Comparison of ENCODE assay signal across 23 cellular contexts in the genomic region with DNA sequence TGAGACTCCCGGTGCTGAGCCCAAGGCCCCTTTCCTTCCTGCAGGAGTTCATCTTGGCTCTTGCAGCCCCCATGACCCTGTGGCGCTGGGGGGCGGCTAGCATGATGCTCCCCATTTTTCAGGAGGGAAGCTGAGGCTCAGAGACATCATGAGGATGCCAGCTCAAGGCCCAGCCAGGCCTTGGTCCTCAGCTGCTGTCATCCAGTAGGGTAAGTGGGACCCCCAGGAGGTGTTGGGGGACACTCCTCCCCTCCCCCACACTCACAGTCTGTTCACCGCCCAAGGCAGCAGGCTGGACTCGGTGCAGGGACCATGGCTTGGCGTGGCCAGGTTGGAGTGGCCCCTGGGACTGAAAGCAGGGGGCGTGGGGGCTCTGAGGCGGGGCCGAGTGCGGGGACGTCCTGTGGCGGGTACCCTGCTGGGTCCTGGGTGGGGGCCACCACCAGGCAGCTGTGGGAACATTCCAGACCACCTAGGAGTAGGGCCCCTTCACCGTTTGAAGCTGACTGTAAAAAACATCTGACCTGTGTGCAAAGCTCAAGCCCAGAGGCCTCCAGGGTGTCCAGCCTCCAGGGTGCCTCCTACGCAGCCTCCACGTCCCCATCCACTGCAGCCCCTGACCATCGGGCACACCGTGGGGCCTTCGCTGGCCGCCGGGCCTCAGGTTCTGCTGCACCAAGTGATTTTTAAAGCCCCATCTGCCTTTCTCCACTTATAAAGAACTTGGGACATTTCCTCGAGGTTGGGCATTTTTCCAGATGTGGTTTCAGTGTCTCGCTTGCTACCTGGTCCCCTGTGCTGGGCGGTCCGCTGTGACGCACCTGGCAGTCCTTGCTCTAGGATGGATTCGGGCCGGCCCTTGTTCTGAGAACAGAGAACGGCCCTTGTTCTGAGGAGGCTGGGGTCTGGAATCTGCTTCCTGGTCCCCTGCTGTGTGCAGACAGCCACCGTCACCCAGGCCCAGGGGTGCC. TPM values are rescaled to one million over a fixed set of nuclear protein-coding genes. Genes with fewer than 3 reads are reported as not detected.
DNase-seq lines count a peak whose midpoint lies in the region; ATAC-seq, FAIRE-seq and TF ChIP-seq lines count a peak whose summit lies in the region.
"Had no signal": no experiment of that assay in that cellular context is flagged by ENCODE, and none has a peak within 500 bp of the region (broad histone marks: within the 10 kb centered on the region; RNA-seq: fewer than 3 reads in every experiment).

No MANE protein-coding gene starts in this region.

- peak overlapping the region; percentile 32 for H4K5ac ChIP-seq in H1 (ENCODE audit: insufficient read length, low read depth, low read length)

- H3K4me3 ChIP-seq in H1 (ENCODE audit: extremely low read depth in 1 of 4, insufficient read depth in 2 of 4, low read depth in 3 of 4, low read length in 4 of 4) (no peak overlapping the region), neural progenitor cell (no peak overlapping the region)
- H3K4me3 ChIP-seq: gastrocnemius medialis, left lung, suprapubic skin had no signal

- intact Hi-C loops in activated naive CD4-positive, alpha-beta T cell treated with anti-CD3 and anti-CD28 coated beads for 36 hours (cut with micrococcal nuclease) = no loop called here
- intact Hi-C loops in left ventricle myocardium superior (cut with micrococcal nuclease) = no loop called here

- H3K4me2 ChIP-seq in H1 (ENCODE audit: insufficient read depth in 1 of 2, low read depth in 2 of 2, low read length in 2 of 2) (no peak overlapping the region; a peak in 1 of 4 replicates), neural progenitor cell (no peak overlapping the region)

- H2BK5ac ChIP-seq in H1 (ENCODE audit: low read depth, low read length) = peak overlapping the region; percentile 97

- H3K9ac ChIP-seq in H1 (replicated peaks in 1 of 4; ENCODE audit: extremely low read depth in 1 of 4, low read depth in 3 of 4, low read length in 3 of 4) (peak overlapping the region in 1 of 4 experiments; percentile 12; a peak in 2 of 7 replicates), neural progenitor cell (no peak overlapping the region)

- peak overlapping the region; percentile 30 for H3K27ac Mint-ChIP-seq in activated naive CD4-positive, alpha-beta T cell treated with anti-CD3 and anti-CD28 coated beads for 36 hours
- H3K27ac Mint-ChIP-seq in neural progenitor cell = no peak overlapping the region
- H3K27ac Mint-ChIP-seq: activated B cell treated with CpG ODN at 0.5 μM for 24 hours; activated T-cell treated with anti-CD3 and anti-CD28 coated beads, Interleukin-2, amount 50 U/mL, for 72 hours had no signal

- FAIRE-seq in H1 (lab: Jason Lieb, UNC) = no peak
- FAIRE-seq: endothelial cell of umbilical vein had no signal

- peaks cover 0 to 6% of the 10 kb centered on the region in 2 experiments; a peak in 1 of 4 replicates for H3K79me2 ChIP-seq in H1 (ENCODE audit: control insufficient read depth in 1 of 2, insufficient read depth in 2 of 2, low read length in 2 of 2)
- peaks cover 13% of the 10 kb centered on the region for H3K79me2 ChIP-seq in neural progenitor cell (ENCODE audit: low read depth)

- WGBS in H1 (ENCODE audit: extremely low coverage in 1 of 2, insufficient coverage in 1 of 2, insufficient read length in 1 of 2, insufficient replicate concordance in 2 of 2, low coverage in 1 of 2, low lambda C conversion rate in 2 of 2, missing lambda C conversion rate in 1 of 2), 2 experiments = 81% methylated on average over 29 of the region's 29 CpGs; no CpG with 5 or more reads in 1 of the 2 experiments

- CTCF ChIA-PET in activated naive CD4-positive, alpha-beta T cell treated with anti-CD3 and anti-CD28 coated beads for 36 hours (lab: Charles Lee) = interaction anchor here (1.4 kb wide), 1 partner anchor 186 kb away, joined by 3 read pairs; the partner anchor contains the start of gene DNLZ
- CTCF ChIA-PET in H1 (lab: Charles Lee; ENCODE audit: partially characterized antibody) = interaction anchor here (0.8 to 2.1 kb wide), 9 partner anchors 10 to 78 kb away, joined by 3 to 7 read pairs (median 3); no protein-coding TSS in a partner anchor

- H3K9me3 Mint-ChIP-seq in activated naive CD4-positive, alpha-beta T cell treated with anti-CD3 and anti-CD28 coated beads for 36 hours = no peaks in the 10 kb centered on the region
- H3K9me3 Mint-ChIP-seq in neural progenitor cell = no peaks in the 10 kb centered on the region
- H3K9me3 Mint-ChIP-seq: activated B cell treated with CpG ODN at 0.5 μM for 24 hours; activated naive CD8-positive, alpha-beta T cell treated with anti-CD3 and anti-CD28 coated beads, Interleukin-2, amount 10 ng/mL, durations not matched to agents 7 days and 5 days; activated T-cell treated with anti-CD3 and anti-CD28 coated beads, Interleukin-2, amount 50 U/mL, for 72 hours had no signal

- TF ChIP-seq CTCF in H1 (IDR thresholded peaks at IDR 0.05; ENCODE audit: control extremely low read depth in 1 of 3, insufficient read depth in 1 of 3, low read depth in 1 of 3, low read length in 3 of 3) = no peak
- no peak for TF ChIP-seq CTCF in neural progenitor cell (IDR thresholded peaks at IDR 0.05)
- TF ChIP-seq CTCF in GM13977 (IDR thresholded peaks at IDR 0.05; ENCODE audit: extremely low read depth, insufficient read depth, missing control alignments) = no peak

- H3K18ac ChIP-seq in H1 (ENCODE audit: extremely low read depth, low read length) = peak overlapping the region; percentile 96

- H3K27me3 ChIP-seq in H1 (replicated peaks in 1 of 4; ENCODE audit: control insufficient read depth in 3 of 4, extremely low read depth in 1 of 4, insufficient read depth in 3 of 4, low read length in 3 of 4) = no peaks in the 10 kb centered on the region; a peak in 3 of 7 replicates
- H3K27me3 ChIP-seq in neural progenitor cell = peaks cover 13% of the 10 kb centered on the region
- H3K27me3 ChIP-seq: brain microvascular endothelial cell, gastrocnemius medialis, left lung, suprapubic skin had no signal

- H3K23me2 ChIP-seq in H1 (ENCODE audit: low read depth, low read length) = peaks cover 7% of the 10 kb centered on the region; the same call in 1 of the 2 replicates

- H2BK15ac ChIP-seq in H1 (ENCODE audit: low read length) = peak overlapping the region; percentile 97

- peak overlapping the region; percentile 100; the same call in 1 of the 2 replicates for H2BK20ac ChIP-seq in H1 (ENCODE audit: low read length)

- no peak for ATAC-seq in left ventricle myocardium superior
- ATAC-seq: activated T-cell treated with anti-CD3 and anti-CD28 coated beads, Interleukin-2, amount 50 U/mL, for 72 hours; gastrocnemius medialis; left lung had no signal

- no peak for TF ChIP-seq EP300 in H1 (IDR thresholded peaks at IDR 0.05; ENCODE audit: borderline replicate concordance in 1 of 2, low read depth in 2 of 2, low read length in 2 of 2)

- H3F3A ChIP-seq in neural progenitor cell (ENCODE audit: low read depth) = peaks cover 25% of the 10 kb centered on the region

- peaks cover 1 to 3% of the 10 kb centered on the region in 2 experiments for H4K20me1 ChIP-seq in H1 (replicated peaks in 1 of 2; ENCODE audit: control insufficient read depth in 1 of 2, insufficient read depth in 2 of 2, low read length in 2 of 2)
- H4K20me1 ChIP-seq in neural progenitor cell (ENCODE audit: low read depth) = peaks cover 16% of the 10 kb centered on the region

- in situ Hi-C loops in GM13977 (cut with MboI; ENCODE audit: low pct_unique_long_range_greater_than_20kb, low sequenced_read_pairs, unreplicated experiment) = no loop called here

- TF ChIP-seq RAD21 in H1 (IDR thresholded peaks at IDR 0.05 in 1 of 2, conservative IDR thresholded peaks at IDR 0.05 in 1 of 2; ENCODE audit: low read depth in 2 of 2, low read length in 2 of 2) = no peak

- peak overlapping the region; percentile 96 for H4K91ac ChIP-seq in H1 (replicated peaks; ENCODE audit: insufficient read length, low read length)

- H3K27me3 Mint-ChIP-seq in activated naive CD4-positive, alpha-beta T cell treated with anti-CD3 and anti-CD28 coated beads for 36 hours (ENCODE audit: low read depth) = no peaks in the 10 kb centered on the region
- peaks cover 5% of the 10 kb centered on the region for H3K27me3 Mint-ChIP-seq in neural progenitor cell (ENCODE audit: insufficient read depth, low read depth)
- H3K27me3 Mint-ChIP-seq: activated B cell treated with CpG ODN at 0.5 μM for 24 hours had no signal

- TF ChIP-seq POLR2A in H1 (IDR thresholded peaks at IDR 0.05; ENCODE audit: control extremely low read depth in 1 of 2, low read depth in 2 of 2, low read length in 2 of 2) = no peak

- H3K4me1 Mint-ChIP-seq in activated naive CD4-positive, alpha-beta T cell treated with anti-CD3 and anti-CD28 coated beads for 36 hours (ENCODE audit: low read depth) = peaks cover 33% of the 10 kb centered on the region
- peaks cover 29% of the 10 kb centered on the region for H3K4me1 Mint-ChIP-seq in neural progenitor cell

- H3K27ac ChIP-seq in H1 (ENCODE audit: low read depth, low read length) (peak overlapping the region; percentile 65; the same call in 1 of the 2 replicates), neural progenitor cell (no peak overlapping the region)
- H3K27ac ChIP-seq: brain microvascular endothelial cell, gastrocnemius medialis, left lung, suprapubic skin had no signal

- H3K4me3 Mint-ChIP-seq in activated naive CD4-positive, alpha-beta T cell treated with anti-CD3 and anti-CD28 coated beads for 36 hours = no peak overlapping the region
- peak overlapping the region; percentile 46 for H3K4me3 Mint-ChIP-seq in neural progenitor cell
- H3K4me3 Mint-ChIP-seq: activated B cell treated with CpG ODN at 0.5 μM for 24 hours; activated naive CD8-positive, alpha-beta T cell treated with anti-CD3 and anti-CD28 coated beads, Interleukin-2, amount 10 ng/mL, durations not matched to agents 7 days and 5 days had no signal

- H3K14ac ChIP-seq in H1 (ENCODE audit: insufficient read length) = no peak overlapping the region

- H2BK12ac ChIP-seq in H1 (ENCODE audit: low read depth, low read length) = peak overlapping the region; percentile 95

- no peak overlapping the region for H2AFZ ChIP-seq in H1 (ENCODE audit: low read length)
- no peak overlapping the region for H2AFZ ChIP-seq in neural progenitor cell (replicated peaks)

- H3K9me3 ChIP-seq in H1 (ENCODE audit: insufficient read depth in 2 of 2, low read depth in 1 of 2, low read length in 1 of 2) = no peaks in the 10 kb centered on the region
- no peaks in the 10 kb centered on the region for H3K9me3 ChIP-seq in neural progenitor cell (ENCODE audit: low read depth)
- H3K9me3 ChIP-seq: gastrocnemius medialis, left lung, suprapubic skin had no signal

- peak overlapping the region; percentile 97 for H3K4ac ChIP-seq in H1 (replicated peaks; ENCODE audit: insufficient read length, low read depth, low read length)

- H3K36me3 ChIP-seq in H1 (ENCODE audit: control insufficient read depth in 2 of 4, insufficient read depth in 4 of 4, low read length in 3 of 4) = no peaks in the 10 kb centered on the region
- H3K36me3 ChIP-seq in neural progenitor cell = no peaks in the 10 kb centered on the region
- H3K36me3 ChIP-seq: brain microvascular endothelial cell, gastrocnemius medialis, left lung, suprapubic skin had no signal

- peak overlapping the region; percentile 81 for H4K8ac ChIP-seq in H1 (ENCODE audit: extremely low read depth, insufficient read depth, low read length)

- peak overlapping the region; percentile 98 for H2AK5ac ChIP-seq in H1 (ENCODE audit: low read depth, low read length)

- POLR2A ChIA-PET in H1 (lab: Charles Lee; ENCODE audit: partially characterized antibody) = interaction anchor here (0.8 to 2.1 kb wide), 4 partner anchors 13 to 122 kb away, joined by 3 to 5 read pairs (median 3); no protein-coding TSS in a partner anchor

- peaks cover under 1% of the 10 kb centered on the region for H3K79me1 ChIP-seq in H1 (ENCODE audit: low read depth, low read length)

- H2BK120ac ChIP-seq in H1 (replicated peaks; ENCODE audit: low read depth, low read length) = peak overlapping the region; percentile 94

- peaks cover 3 to 42% (median 34%) of the 10 kb centered on the region in 4 experiments for H3K4me1 ChIP-seq in H1 (replicated peaks in 1 of 4; ENCODE audit: control insufficient read depth in 3 of 4, insufficient read depth in 4 of 4, low read length in 3 of 4)
- H3K4me1 ChIP-seq in neural progenitor cell = peaks cover 40% of the 10 kb centered on the region

- peak overlapping the region; percentile 36 for H3K56ac ChIP-seq in H1 (replicated peaks; ENCODE audit: insufficient read length, low read depth, low read length)

- H3K23ac ChIP-seq in H1 (ENCODE audit: insufficient read length) = no peak overlapping the region

- no peaks in the 10 kb centered on the region for H3K36me3 Mint-ChIP-seq in activated naive CD4-positive, alpha-beta T cell treated with anti-CD3 and anti-CD28 coated beads for 36 hours (ENCODE audit: low read depth)
- H3K36me3 Mint-ChIP-seq in neural progenitor cell = no peaks in the 10 kb centered on the region
- H3K36me3 Mint-ChIP-seq: activated naive CD8-positive, alpha-beta T cell treated with anti-CD3 and anti-CD28 coated beads, Interleukin-2, amount 10 ng/mL, durations not matched to agents 7 days and 5 days; CD14-positive monocyte had no signal

- DNase-seq in activated naive CD4-positive, alpha-beta T cell treated with anti-CD3 and anti-CD28 coated beads for 36 hours = no peak
- no peak for DNase-seq in activated naive CD4-positive, alpha-beta T cell treated with anti-CD3 and anti-CD28 coated beads, Interleukin-2, amount 50 U/mL, for 16 hours
- no peak for DNase-seq in H1 (ENCODE audit: low read depth in 1 of 2, low spot score in 2 of 2)
- DNase-seq in neural progenitor cell (ENCODE audit: low spot score) = no peak
- DNase-seq in activated gamma-delta T cell (lab: John Stamatoyannopoulos, UW) = no peak
- DNase-seq in GM13977 (ENCODE audit: low spot score) = no peak
- DNase-seq in left ventricle myocardium superior = no peak
- DNase-seq in AG08395 (ENCODE audit: low spot score) = no peak
- DNase-seq: activated B cell treated with CpG ODN at 0.5 μM for 24 hours; activated naive CD8-positive, alpha-beta T cell treated with anti-CD3 and anti-CD28 coated beads, Interleukin-2, amount 10 ng/mL, durations not matched to agents 7 days and 5 days; activated T-cell treated with anti-CD3 and anti-CD28 coated beads, Interleukin-2, amount 50 U/mL, for 72 hours; brain microvascular endothelial cell; cortex of kidney; gastrocnemius medialis; HCEC 1CT; Karpas-422; left lung; NCI-H69; OCI-M1; stimulated activated CD4-positive, alpha-beta T cell treated with anti-CD3 and anti-CD28 coated beads, Interleukin-4, amount 100 ng/mL, for 1 hour had no signal

RNA-seq across cellular contexts. Expression of gene NOTCH1, which starts 3.4 kb away (rescaled TPM):
- 10 to 100 TPM; 71.4 to 80.2 TPM for total RNA-seq in activated naive CD4-positive, alpha-beta T cell treated with anti-CD3 and anti-CD28 coated beads for 36 hours
- total RNA-seq in H1 (2021; fragmentation: NEBNext Ultra II Directional; extraction: Animal tissue kit (Norgen Biotek cat#: 25700)) = 55.6 and 60.9 TPM in 2 replicates
- 6.9 and 19.9 TPM in 2 replicates for polyA plus RNA-seq in H1 (2011; rRNA removed)
- polyA plus RNA-seq in H1 (2011; cell fraction: cytosol; rRNA removed) = 7.3 TPM
- polyA plus RNA-seq in H1 (2011; cell fraction: nucleus; rRNA removed) = 41.0 TPM
- polyA plus RNA-seq in H1 (2012, experiment 1 of 2) = 17.4 to 31.4 TPM (median 28.7 TPM) in 4 replicates
- polyA plus RNA-seq in H1 (2012, experiment 2 of 2) = 20.1 TPM
- 33.5 TPM for polyA plus RNA-seq in H1 (2013, experiment 1 of 2)
- 26.3 TPM for polyA plus RNA-seq in H1 (2013, experiment 2 of 2)
- 12.2 and 13.8 TPM in 2 replicates for polyA minus RNA-seq in H1 (2011; rRNA and poly(A)+ RNA removed)
- 58.8 TPM for polyA minus RNA-seq in H1 (2011; cell fraction: cytosol; rRNA and poly(A)+ RNA removed)
- polyA minus RNA-seq in H1 (2011; cell fraction: nucleus; rRNA and poly(A)+ RNA removed) = 41.9 TPM
- total RNA-seq in neural progenitor cell (ENCODE audit: low replicate concordance) (11.7 and 32.4 TPM in 2 replicates), left ventricle myocardium superior (15.4 TPM)
